Comparison of ENCODE assay signal across 1 cellular context in the genomic region with DNA sequence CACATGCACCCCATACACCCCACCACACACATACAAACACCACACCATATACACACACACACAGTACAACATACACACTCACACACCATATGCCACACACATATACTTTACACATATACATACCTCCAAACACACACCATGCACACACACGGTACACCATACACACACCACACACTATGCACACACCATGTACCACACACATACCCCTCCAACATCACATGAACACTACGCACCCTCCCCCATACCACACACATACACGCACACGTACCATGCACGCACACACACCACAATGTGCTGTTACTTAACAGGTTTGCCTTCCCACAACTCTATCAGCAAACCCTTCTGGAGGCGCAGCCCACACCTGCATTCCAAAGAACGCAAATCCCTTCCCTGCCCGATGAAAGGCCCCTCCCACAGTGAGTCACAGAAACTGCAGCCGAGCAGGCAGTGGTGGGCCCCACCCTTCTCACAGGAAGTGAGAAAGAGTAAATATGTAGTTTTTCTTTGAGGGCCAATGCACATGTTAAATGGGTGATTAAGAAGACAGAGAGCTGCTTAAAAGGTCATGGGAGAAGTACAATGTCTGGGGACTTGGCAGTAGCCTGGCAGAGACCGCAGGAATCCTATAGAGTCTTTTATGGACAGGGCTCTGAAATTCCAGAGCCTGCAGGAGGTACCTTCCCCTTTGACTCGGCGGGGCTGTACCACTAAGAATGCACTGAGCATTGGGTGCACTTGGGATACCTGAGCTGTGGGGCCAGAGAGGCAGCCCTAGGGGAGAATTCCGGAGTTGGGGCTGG.
TF ChIP-seq lines count a peak whose summit lies in the region.

No MANE protein-coding gene starts in this region.

TF ChIP-seq in HEK293, 187 proteins besides CTCF, POLR2A, EP300 and RAD21 (continued from another document and continues in another):
- TF ChIP-seq, protein P1, sequence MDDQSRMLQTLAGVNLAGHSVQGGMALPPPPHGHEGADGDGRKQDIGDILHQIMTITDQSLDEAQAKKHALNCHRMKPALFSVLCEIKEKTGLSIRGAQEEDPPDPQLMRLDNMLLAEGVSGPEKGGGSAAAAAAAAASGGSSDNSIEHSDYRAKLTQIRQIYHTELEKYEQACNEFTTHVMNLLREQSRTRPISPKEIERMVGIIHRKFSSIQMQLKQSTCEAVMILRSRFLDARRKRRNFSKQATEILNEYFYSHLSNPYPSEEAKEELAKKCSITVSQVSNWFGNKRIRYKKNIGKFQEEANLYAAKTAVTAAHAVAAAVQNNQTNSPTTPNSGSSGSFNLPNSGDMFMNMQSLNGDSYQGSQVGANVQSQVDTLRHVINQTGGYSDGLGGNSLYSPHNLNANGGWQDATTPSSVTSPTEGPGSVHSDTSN (CRISPR knock-in tag; IDR thresholded peaks at IDR 0.05): no peak
- no peak for TF ChIP-seq ZNF549 (tag by site-specific recombination; IDR thresholded peaks at IDR 0.05)
- TF ChIP-seq ZNF610 (tag by site-specific recombination; IDR thresholded peaks at IDR 0.05; ENCODE audit: borderline replicate concordance): no peak
- no peak for TF ChIP-seq ZNF354C (tag by site-specific recombination; IDR thresholded peaks at IDR 0.05; ENCODE audit: borderline replicate concordance, low read depth)
- TF ChIP-seq ZNF121 (tag by site-specific recombination; IDR thresholded peaks at IDR 0.05): no peak
- TF ChIP-seq, protein P2, sequence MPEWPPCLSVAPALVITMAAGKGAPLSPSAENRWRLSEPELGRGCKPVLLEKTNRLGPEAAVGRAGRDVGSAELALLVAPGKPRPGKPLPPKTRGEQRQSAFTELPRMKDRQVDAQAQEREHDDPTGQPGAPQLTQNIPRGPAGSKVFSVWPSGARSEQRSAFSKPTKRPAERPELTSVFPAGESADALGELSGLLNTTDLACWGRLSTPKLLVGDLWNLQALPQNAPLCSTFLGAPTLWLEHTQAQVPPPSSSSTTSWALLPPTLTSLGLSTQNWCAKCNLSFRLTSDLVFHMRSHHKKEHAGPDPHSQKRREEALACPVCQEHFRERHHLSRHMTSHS (tag by site-specific recombination; IDR thresholded peaks at IDR 0.05): 0 out of 2 replicates have a peak, but pooled peaks have one; percentile 67
- TF ChIP-seq ZIC2 (tag by site-specific recombination; IDR thresholded peaks at IDR 0.05): no peak; the same call in 1 of the 2 replicates
- TF ChIP-seq ZNF624 (tag by site-specific recombination; IDR thresholded peaks at IDR 0.05): 0 out of 2 replicates have a peak, but pooled peaks have one; percentile 17
- TF ChIP-seq ZNF514 (tag by site-specific recombination; IDR thresholded peaks at IDR 0.05): no peak
- TF ChIP-seq ZNF202 (tag by site-specific recombination; IDR thresholded peaks at IDR 0.05; ENCODE audit: borderline replicate concordance): no peak
- TF ChIP-seq ZNF174 (tag by site-specific recombination; IDR thresholded peaks at IDR 0.05): no peak
- peak; percentile 70 for TF ChIP-seq GLIS1 (tag by site-specific recombination; IDR thresholded peaks at IDR 0.05)
- 0 out of 2 replicates have a peak, but pooled peaks have one; percentile 62 for TF ChIP-seq ZNF473 (tag by site-specific recombination; IDR thresholded peaks at IDR 0.05)
- TF ChIP-seq ZEB2 (tag by site-specific recombination; IDR thresholded peaks at IDR 0.05): peak; percentile 73
- 0 out of 2 replicates have a peak, but pooled peaks have one; percentile 61 for TF ChIP-seq KLF9 (tag by site-specific recombination; IDR thresholded peaks at IDR 0.05; ENCODE audit: low read depth)
- peak; percentile 76 for TF ChIP-seq GLIS2 (tag by site-specific recombination; IDR thresholded peaks at IDR 0.05)
- peak; percentile 91; the same call in 1 of the 2 replicates for TF ChIP-seq ZNF571 (tag by site-specific recombination; IDR thresholded peaks at IDR 0.05)
- TF ChIP-seq ZNF133 (tag by site-specific recombination; IDR thresholded peaks at IDR 0.05): 0 out of 2 replicates have a peak, but pooled peaks have one; percentile 7
- no peak for TF ChIP-seq ZNF394 (tag by site-specific recombination; IDR thresholded peaks at IDR 0.05; ENCODE audit: borderline replicate concordance)
- peak; percentile 26; the same call in 1 of the 2 replicates for TF ChIP-seq MZF1 (tag by site-specific recombination; IDR thresholded peaks at IDR 0.05; ENCODE audit: borderline replicate concordance)
- no peak for TF ChIP-seq ZNF529 (tag by site-specific recombination; IDR thresholded peaks at IDR 0.05; ENCODE audit: insufficient replicate concordance)
- no peak for TF ChIP-seq ZNF341 (tag by site-specific recombination; IDR thresholded peaks at IDR 0.05; ENCODE audit: low read depth)
- TF ChIP-seq, protein P3, sequence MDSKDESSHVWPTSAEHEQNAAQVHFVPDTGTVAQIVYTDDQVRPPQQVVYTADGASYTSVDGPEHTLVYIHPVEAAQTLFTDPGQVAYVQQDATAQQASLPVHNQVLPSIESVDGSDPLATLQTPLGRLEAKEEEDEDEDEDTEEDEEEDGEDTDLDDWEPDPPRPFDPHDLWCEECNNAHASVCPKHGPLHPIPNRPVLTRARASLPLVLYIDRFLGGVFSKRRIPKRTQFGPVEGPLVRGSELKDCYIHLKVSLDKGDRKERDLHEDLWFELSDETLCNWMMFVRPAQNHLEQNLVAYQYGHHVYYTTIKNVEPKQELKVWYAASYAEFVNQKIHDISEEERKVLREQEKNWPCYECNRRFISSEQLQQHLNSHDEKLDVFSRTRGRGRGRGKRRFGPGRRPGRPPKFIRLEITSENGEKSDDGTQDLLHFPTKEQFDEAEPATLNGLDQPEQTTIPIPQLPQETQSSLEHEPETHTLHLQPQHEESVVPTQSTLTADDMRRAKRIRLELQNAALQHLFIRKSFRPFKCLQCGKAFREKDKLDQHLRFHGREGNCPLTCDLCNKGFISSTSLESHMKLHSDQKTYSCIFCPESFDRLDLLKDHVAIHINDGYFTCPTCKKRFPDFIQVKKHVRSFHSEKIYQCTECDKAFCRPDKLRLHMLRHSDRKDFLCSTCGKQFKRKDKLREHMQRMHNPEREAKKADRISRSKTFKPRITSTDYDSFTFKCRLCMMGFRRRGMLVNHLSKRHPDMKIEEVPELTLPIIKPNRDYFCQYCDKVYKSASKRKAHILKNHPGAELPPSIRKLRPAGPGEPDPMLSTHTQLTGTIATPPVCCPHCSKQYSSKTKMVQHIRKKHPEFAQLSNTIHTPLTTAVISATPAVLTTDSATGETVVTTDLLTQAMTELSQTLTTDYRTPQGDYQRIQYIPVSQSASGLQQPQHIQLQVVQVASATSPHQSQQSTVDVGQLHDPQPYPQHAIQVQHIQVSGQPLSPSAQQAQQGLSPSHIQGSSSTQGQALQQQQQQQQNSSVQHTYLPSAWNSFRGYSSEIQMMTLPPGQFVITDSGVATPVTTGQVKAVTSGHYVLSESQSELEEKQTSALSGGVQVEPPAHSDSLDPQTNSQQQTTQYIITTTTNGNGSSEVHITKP (tag by site-specific recombination; IDR thresholded peaks at IDR 0.05): peak; percentile 84
- TF ChIP-seq, protein P4, sequence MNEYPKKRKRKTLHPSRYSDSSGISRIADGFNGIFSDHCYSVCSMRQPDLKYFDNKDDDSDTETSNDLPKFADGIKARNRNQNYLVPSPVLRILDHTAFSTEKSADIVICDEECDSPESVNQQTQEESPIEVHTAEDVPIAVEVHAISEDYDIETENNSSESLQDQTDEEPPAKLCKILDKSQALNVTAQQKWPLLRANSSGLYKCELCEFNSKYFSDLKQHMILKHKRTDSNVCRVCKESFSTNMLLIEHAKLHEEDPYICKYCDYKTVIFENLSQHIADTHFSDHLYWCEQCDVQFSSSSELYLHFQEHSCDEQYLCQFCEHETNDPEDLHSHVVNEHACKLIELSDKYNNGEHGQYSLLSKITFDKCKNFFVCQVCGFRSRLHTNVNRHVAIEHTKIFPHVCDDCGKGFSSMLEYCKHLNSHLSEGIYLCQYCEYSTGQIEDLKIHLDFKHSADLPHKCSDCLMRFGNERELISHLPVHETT (tag by site-specific recombination; IDR thresholded peaks at IDR 0.05): no peak
- peak; percentile 89 for TF ChIP-seq ZNF600 (tag by site-specific recombination; IDR thresholded peaks at IDR 0.05)
- peak; percentile 69; the same call in 1 of the 2 replicates for TF ChIP-seq ZNF747 (tag by site-specific recombination; IDR thresholded peaks at IDR 0.05)
- no peak for TF ChIP-seq ZNF423 (tag by site-specific recombination; IDR thresholded peaks at IDR 0.05)
- no peak for TF ChIP-seq ZBTB21 (tag by site-specific recombination; IDR thresholded peaks at IDR 0.05)
- TF ChIP-seq, protein P5, sequence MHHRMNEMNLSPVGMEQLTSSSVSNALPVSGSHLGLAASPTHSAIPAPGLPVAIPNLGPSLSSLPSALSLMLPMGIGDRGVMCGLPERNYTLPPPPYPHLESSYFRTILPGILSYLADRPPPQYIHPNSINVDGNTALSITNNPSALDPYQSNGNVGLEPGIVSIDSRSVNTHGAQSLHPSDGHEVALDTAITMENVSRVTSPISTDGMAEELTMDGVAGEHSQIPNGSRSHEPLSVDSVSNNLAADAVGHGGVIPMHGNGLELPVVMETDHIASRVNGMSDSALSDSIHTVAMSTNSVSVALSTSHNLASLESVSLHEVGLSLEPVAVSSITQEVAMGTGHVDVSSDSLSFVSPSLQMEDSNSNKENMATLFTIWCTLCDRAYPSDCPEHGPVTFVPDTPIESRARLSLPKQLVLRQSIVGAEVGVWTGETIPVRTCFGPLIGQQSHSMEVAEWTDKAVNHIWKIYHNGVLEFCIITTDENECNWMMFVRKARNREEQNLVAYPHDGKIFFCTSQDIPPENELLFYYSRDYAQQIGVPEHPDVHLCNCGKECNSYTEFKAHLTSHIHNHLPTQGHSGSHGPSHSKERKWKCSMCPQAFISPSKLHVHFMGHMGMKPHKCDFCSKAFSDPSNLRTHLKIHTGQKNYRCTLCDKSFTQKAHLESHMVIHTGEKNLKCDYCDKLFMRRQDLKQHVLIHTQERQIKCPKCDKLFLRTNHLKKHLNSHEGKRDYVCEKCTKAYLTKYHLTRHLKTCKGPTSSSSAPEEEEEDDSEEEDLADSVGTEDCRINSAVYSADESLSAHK (tag by site-specific recombination; IDR thresholded peaks at IDR 0.05): no peak; the same call in 1 of the 2 replicates
- no peak; the same call in 1 of the 2 replicates for TF ChIP-seq ZNF76 (tag by site-specific recombination; IDR thresholded peaks at IDR 0.05; ENCODE audit: borderline replicate concordance, low read depth)
- TF ChIP-seq ZBTB8A (tag by site-specific recombination; IDR thresholded peaks at IDR 0.05): no peak
- TF ChIP-seq ZNF626 (tag by site-specific recombination; IDR thresholded peaks at IDR 0.05): no peak
- TF ChIP-seq TRIM28 (IDR thresholded peaks at IDR 0.05; ENCODE audit: borderline replicate concordance, low read length): peak; percentile 81; the same call in 1 of the 2 replicates
- TF ChIP-seq, protein P6, sequence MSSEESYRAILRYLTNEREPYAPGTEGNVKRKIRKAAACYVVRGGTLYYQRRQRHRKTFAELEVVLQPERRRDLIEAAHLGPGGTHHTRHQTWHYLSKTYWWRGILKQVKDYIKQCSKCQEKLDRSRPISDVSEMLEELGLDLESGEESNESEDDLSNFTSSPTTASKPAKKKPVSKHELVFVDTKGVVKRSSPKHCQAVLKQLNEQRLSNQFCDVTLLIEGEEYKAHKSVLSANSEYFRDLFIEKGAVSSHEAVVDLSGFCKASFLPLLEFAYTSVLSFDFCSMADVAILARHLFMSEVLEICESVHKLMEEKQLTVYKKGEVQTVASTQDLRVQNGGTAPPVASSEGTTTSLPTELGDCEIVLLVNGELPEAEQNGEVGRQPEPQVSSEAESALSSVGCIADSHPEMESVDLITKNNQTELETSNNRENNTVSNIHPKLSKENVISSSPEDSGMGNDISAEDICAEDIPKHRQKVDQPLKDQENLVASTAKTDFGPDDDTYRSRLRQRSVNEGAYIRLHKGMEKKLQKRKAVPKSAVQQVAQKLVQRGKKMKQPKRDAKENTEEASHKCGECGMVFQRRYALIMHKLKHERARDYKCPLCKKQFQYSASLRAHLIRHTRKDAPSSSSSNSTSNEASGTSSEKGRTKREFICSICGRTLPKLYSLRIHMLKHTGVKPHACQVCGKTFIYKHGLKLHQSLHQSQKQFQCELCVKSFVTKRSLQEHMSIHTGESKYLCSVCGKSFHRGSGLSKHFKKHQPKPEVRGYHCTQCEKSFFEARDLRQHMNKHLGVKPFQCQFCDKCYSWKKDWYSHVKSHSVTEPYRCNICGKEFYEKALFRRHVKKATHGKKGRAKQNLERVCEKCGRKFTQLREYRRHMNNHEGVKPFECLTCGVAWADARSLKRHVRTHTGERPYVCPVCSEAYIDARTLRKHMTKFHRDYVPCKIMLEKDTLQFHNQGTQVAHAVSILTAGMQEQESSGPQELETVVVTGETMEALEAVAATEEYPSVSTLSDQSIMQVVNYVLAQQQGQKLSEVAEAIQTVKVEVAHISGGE (tag by site-specific recombination; conservative IDR thresholded peaks at IDR 0.05; ENCODE audit: low read depth): no peak
- TF ChIP-seq ZNF140 (tag by site-specific recombination; IDR thresholded peaks at IDR 0.05): no peak
- peak; percentile 58 for TF ChIP-seq SP3 (tag by site-specific recombination; IDR thresholded peaks at IDR 0.05)
- no peak for TF ChIP-seq ZNF585B (tag by site-specific recombination; IDR thresholded peaks at IDR 0.05)
- TF ChIP-seq ZNF114 (tag by site-specific recombination; IDR thresholded peaks at IDR 0.05): no peak
- TF ChIP-seq ZXDB (tag by site-specific recombination; IDR thresholded peaks at IDR 0.05): no peak; the same call in 1 of the 2 replicates
- TF ChIP-seq, protein P7, sequence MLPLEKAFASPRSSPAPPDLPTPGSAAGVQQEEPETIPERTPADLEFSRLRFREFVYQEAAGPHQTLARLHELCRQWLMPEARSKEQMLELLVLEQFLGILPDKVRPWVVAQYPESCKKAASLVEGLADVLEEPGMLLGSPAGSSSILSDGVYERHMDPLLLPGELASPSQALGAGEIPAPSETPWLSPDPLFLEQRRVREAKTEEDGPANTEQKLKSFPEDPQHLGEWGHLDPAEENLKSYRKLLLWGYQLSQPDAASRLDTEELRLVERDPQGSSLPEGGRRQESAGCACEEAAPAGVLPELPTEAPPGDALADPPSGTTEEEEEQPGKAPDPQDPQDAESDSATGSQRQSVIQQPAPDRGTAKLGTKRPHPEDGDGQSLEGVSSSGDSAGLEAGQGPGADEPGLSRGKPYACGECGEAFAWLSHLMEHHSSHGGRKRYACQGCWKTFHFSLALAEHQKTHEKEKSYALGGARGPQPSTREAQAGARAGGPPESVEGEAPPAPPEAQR (tag by site-specific recombination; IDR thresholded peaks at IDR 0.05): no peak
- TF ChIP-seq ZNF792 (tag by site-specific recombination; IDR thresholded peaks at IDR 0.05): peak; percentile 86; the same call in 1 of the 2 replicates
- TF ChIP-seq ZBTB48 (tag by site-specific recombination; IDR thresholded peaks at IDR 0.05): peak; percentile 77
- TF ChIP-seq, protein P8, sequence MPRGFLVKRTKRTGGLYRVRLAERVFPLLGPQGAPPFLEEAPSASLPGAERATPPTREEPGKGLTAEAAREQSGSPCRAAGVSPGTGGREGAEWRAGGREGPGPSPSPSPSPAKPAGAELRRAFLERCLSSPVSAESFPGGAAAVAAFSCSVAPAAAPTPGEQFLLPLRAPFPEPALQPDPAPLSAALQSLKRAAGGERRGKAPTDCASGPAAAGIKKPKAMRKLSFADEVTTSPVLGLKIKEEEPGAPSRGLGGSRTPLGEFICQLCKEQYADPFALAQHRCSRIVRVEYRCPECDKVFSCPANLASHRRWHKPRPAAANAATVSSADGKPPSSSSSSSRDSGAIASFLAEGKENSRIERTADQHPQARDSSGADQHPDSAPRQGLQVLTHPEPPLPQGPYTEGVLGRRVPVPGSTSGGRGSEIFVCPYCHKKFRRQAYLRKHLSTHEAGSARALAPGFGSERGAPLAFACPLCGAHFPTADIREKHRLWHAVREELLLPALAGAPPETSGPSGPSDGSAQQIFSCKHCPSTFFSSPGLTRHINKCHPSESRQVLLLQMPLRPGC (tag by site-specific recombination; IDR thresholded peaks at IDR 0.05): peak; percentile 78; the same call in 1 of the 2 replicates
- no peak for TF ChIP-seq YY1 (tag by site-specific recombination; IDR thresholded peaks at IDR 0.05)
- TF ChIP-seq FEZF1 (tag by site-specific recombination; IDR thresholded peaks at IDR 0.05): peak; percentile 73
